Comparison of ENCODE assay signal across 8 cellular contexts in the genomic region with DNA sequence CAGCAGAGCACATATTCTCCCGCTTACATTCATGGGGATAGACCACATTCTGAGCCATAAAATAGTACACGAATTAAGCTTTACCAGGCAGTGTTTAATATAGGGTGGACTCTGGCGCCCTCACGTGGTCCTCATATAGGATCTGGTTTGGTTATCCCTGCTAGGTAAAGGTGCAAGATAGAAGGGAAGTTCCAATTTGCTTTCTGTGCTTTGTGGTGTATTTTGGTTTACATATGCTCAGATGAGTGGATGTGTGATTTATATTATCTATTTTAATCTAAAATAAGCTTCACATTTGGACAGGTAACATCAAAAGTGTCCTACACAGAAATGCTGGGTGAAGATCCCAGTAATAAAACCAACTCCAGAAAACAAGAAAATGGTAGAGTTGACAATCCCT. TPM values are rescaled to one million over a fixed set of nuclear protein-coding genes. Genes with fewer than 3 reads are reported as not detected.
DNase-seq lines count a peak whose midpoint lies in the region; ATAC-seq and TF ChIP-seq lines count a peak whose summit lies in the region.

No MANE protein-coding gene starts in this region.

- H3K4me3 Mint-ChIP-seq in Caco-2 (ENCODE audit: unreplicated experiment) (no peak overlapping the region), MCF 10A (ENCODE audit: unreplicated experiment) (no peak overlapping the region)

- H3K9me3 ChIP-seq in Caco-2 (no peaks in the 10 kb centered on the region), WERI-Rb-1 (ENCODE audit: severe bottlenecking) (no peaks in the 10 kb centered on the region)

- H3K36me3 Mint-ChIP-seq in Caco-2 (ENCODE audit: insufficient read depth, unreplicated experiment), result no peaks in the 10 kb centered on the region
- no peaks in the 10 kb centered on the region for H3K36me3 Mint-ChIP-seq in MCF 10A (ENCODE audit: insufficient read depth, unreplicated experiment)

- H3K27me3 ChIP-seq in Caco-2 (replicated peaks; ENCODE audit: control insufficient read depth, insufficient read depth, low read length) (no peaks in the 10 kb centered on the region; the same call in 1 of the 2 replicates), WERI-Rb-1 (ENCODE audit: insufficient read depth, low read depth, severe bottlenecking) (peaks cover 98% of the 10 kb centered on the region)

- H3K4me1 Mint-ChIP-seq in Caco-2 (ENCODE audit: low read depth, unreplicated experiment), result no peaks in the 10 kb centered on the region
- peaks cover 6% of the 10 kb centered on the region for H3K4me1 Mint-ChIP-seq in MCF 10A (ENCODE audit: insufficient read depth, unreplicated experiment)

- H3K9me3 Mint-ChIP-seq in Caco-2 (ENCODE audit: unreplicated experiment) (no peaks in the 10 kb centered on the region), MCF 10A (ENCODE audit: unreplicated experiment) (no peaks in the 10 kb centered on the region)

- DNase-seq in Caco-2 (peak; percentile 56 to 57), NCI-H2227 treated with DMSO at 0.1 percent for 48 hours (lab: John Stamatoyannopoulos, UW) (peak; percentile 57), WERI-Rb-1 (peak; percentile 81), MCF 10A (ENCODE audit: unreplicated experiment) (peak; percentile 90), iris pigment epithelial cell (ENCODE audit: low read depth) (peak; percentile 75)
- peak; percentile 18 to 49 for DNase-seq in stimulated activated CD4-positive, alpha-beta T cell treated with anti-CD3 and anti-CD28 coated beads, Interleukin-15, amount 100 ng/mL, for 48 hours (ENCODE audit: low read depth in 2 of 2)

- no peak overlapping the region for H3K27ac Mint-ChIP-seq in Caco-2 (ENCODE audit: unreplicated experiment)
- H3K27ac Mint-ChIP-seq in MCF 10A (ENCODE audit: low read depth, unreplicated experiment), result no peak overlapping the region

- H3K27ac ChIP-seq in WERI-Rb-1, result no peak overlapping the region

- H3K27me3 Mint-ChIP-seq in Caco-2 (ENCODE audit: insufficient read depth, unreplicated experiment) (peaks cover 26% of the 10 kb centered on the region), MCF 10A (ENCODE audit: insufficient read depth, unreplicated experiment) (peaks cover 68% of the 10 kb centered on the region)

- intact Hi-C loops in Caco-2 (cut with micrococcal nuclease; ENCODE audit: unreplicated experiment), result loop anchor here (1.0 to 5.0 kb wide), 6 partner anchors 45 to 517 kb away; partner anchors contain the start of gene CR2
- intact Hi-C loops in MCF 10A (cut with micrococcal nuclease), result loop anchor here (1.0 to 5.0 kb wide), 7 partner anchors 94 to 587 kb away; partner anchors contain the start of gene CD55

- H3K36me3 ChIP-seq in Caco-2 (ENCODE audit: control insufficient read depth, insufficient read depth, low read length), result no peaks in the 10 kb centered on the region
- no peaks in the 10 kb centered on the region for H3K36me3 ChIP-seq in WERI-Rb-1

- BruUV-seq in Caco-2 (replicated peaks; lab: Mats Ljungman, UMichigan), result no TSS peak
- BruUV-seq in MCF 10A (replicated peaks; lab: Mats Ljungman, UMichigan), result no TSS peak

- H3K4me1 ChIP-seq in Caco-2, result no peaks in the 10 kb centered on the region

- no peak overlapping the region for H3K4me3 ChIP-seq in Caco-2 (ENCODE audit: low read depth, low read length)
- H3K4me3 ChIP-seq in WERI-Rb-1 (ENCODE audit: low read depth, low read length), result no peak overlapping the region

- CTCF ChIA-PET in Caco-2 (lab: Charles Lee) (interaction anchor here (0.6 to 1.0 kb wide), 3 partner anchors 45 to 415 kb away, joined by 3 to 4 read pairs (median 3); partner anchors contain the start of gene CR2), MCF 10A (lab: Yijun Ruan, JAX) (interaction anchor here (0.5 to 8.0 kb wide), 82 partner anchors 10 to 1565 kb away, joined by 3 to 168 read pairs (median 5); partner anchors contain the start of genes C1orf116, C4BPB, CD55 and CR2)

- ATAC-seq in HG02610 (IDR thresholded peaks at IDR 0.05; ENCODE audit: unreplicated experiment), result peak; percentile 33
- ATAC-seq in GM19023 (IDR thresholded peaks at IDR 0.05; ENCODE audit: unreplicated experiment), result no peak

- POLR2A ChIA-PET in Caco-2 (lab: Charles Lee) (no interaction called here), MCF 10A (lab: Yijun Ruan, JAX) (interaction anchor here (0.5 to 1.3 kb wide), 8 partner anchors 14 to 467 kb away, joined by 3 to 5 read pairs (median 4); partner anchors contain the start of gene C1orf116)

- TF ChIP-seq CTCF in Caco-2 (IDR thresholded peaks at IDR 0.05; ENCODE audit: insufficient read depth in 1 of 2, low read depth in 1 of 2, low read length in 1 of 2, severe bottlenecking in 1 of 2, unreplicated experiment in 1 of 2), result peak; percentile 69 to 70
- peak; percentile 97 for TF ChIP-seq CTCF in WERI-Rb-1 (IDR thresholded peaks at IDR 0.05; ENCODE audit: low read depth, low read length)
- peak; percentile 97 for TF ChIP-seq CTCF in MCF 10A (IDR thresholded peaks at IDR 0.05; ENCODE audit: unreplicated experiment)

RNA-seq across cellular contexts. Expression of gene CR1, which starts 3.6 kb away (rescaled TPM):
- not detected in 2 replicates for total RNA-seq in Caco-2 (2022)
- not detected in 2 replicates for total RNA-seq in MCF 10A (2022)

RNA-seq across cellular contexts. Expression of gene CR2, which starts 45.4 kb away (rescaled TPM):
- total RNA-seq in Caco-2 (2022), result 0.21 and 0.34 TPM in 2 replicates
- total RNA-seq in MCF 10A (2022), result not detected in 2 replicates

Comparison
In these comparisons a context has a peak if more than half of its experiments do, and no peak if none do; other contexts are left out.
1. DNase-seq: peak in every context shown above with its lines; median percentile 90 in MCF 10A; 81 in WERI-Rb-1; 75 in iris pigment epithelial cell; 57 in NCI-H2227 treated with DMSO at 0.1 percent for 48 hours; 56 in Caco-2; 34 in stimulated activated CD4-positive, alpha-beta T cell treated with anti-CD3 and anti-CD28 coated beads, Interleukin-15, amount 100 ng/mL, for 48 hours.